Comparison of ENCODE assay signal across 28 cellular contexts in genomic region chr2:59622599-59623308, GRCh38.
"Had no signal": no experiment of that assay in that cellular context is flagged by ENCODE, and none has a peak within 500 bp of the region (broad histone marks: within the 10 kb centered on the region; RNA-seq: fewer than 3 reads in every experiment).

No MANE protein-coding gene starts in this region.

- H3K4me1 ChIP-seq: gastroesophageal sphincter, prostate gland, sigmoid colon, uterus had no signal

- FAIRE-seq: keratinocyte, pancreas, small intestine had no signal

- H3K9me3 ChIP-seq: pancreas, prostate gland had no signal

- H3K36me3 ChIP-seq: gastroesophageal sphincter, pancreas, prostate gland, sigmoid colon, uterus had no signal

- ATAC-seq: activated CD8-positive, alpha-beta T cell treated with anti-CD3 and anti-CD28 coated beads for 36 hours; activated naive CD8-positive, alpha-beta T cell treated with anti-CD3 and anti-CD28 coated beads, Interleukin-2, amount 50 U/mL, for 24 hours; activated T-cell treated with anti-CD3 and anti-CD28 coated beads, Interleukin-2, amount 50 U/mL, for 4 hours; activated T-helper 17 cell treated with anti-CD3 and anti-CD28 coated beads, Interleukin-2, amount 50 U/mL, for 72 hours; effector memory CD8-positive, alpha-beta T cell; gastroesophageal sphincter; left colon; naive thymus-derived CD8-positive, alpha-beta T cell; pancreas; stimulated activated effector memory CD8-positive, alpha-beta T cell treated with anti-CD3 and anti-CD28 coated beads, Interleukin-12 subunit alpha, Interleukin-12 subunit beta, amount 100 ng/mL, for 72 hours had no signal

- H3K4me3 ChIP-seq: gastroesophageal sphincter, pancreas, prostate gland, sigmoid colon, uterus had no signal

- DNase-seq: activated CD4-positive, alpha-beta T cell treated with anti-CD3 and anti-CD28 coated beads for 1 hour; activated CD4-positive, alpha-beta T cell treated with anti-CD3 and anti-CD28 coated beads, Interleukin-2, amount 10 ng/mL, durations not matched to agents 7 days and 5 days; activated CD8-positive, alpha-beta T cell treated with anti-CD3 and anti-CD28 coated beads for 36 hours; activated naive CD8-positive, alpha-beta T cell treated with anti-CD3 and anti-CD28 coated beads, Interleukin-2, amount 50 U/mL, for 24 hours; activated T-cell treated with anti-CD3 and anti-CD28 coated beads, Interleukin-2, amount 50 U/mL, for 4 hours; amygdala; caudate nucleus; cortex of kidney; effector memory CD8-positive, alpha-beta T cell; erythroblast; head of caudate nucleus; hippocampal formation; left colon; midbrain; naive thymus-derived CD8-positive, alpha-beta T cell; nucleus accumbens; pancreas; retina; sigmoid colon; small intestine; stimulated activated CD4-positive, alpha-beta T cell treated with anti-CD3 and anti-CD28 coated beads, Interleukin-4, amount 100 ng/mL, for 24 hours; T1000; uterus had no signal

- H3K27ac ChIP-seq: gastroesophageal sphincter, pancreas, prostate gland, sigmoid colon, uterus had no signal

- H3K27me3 ChIP-seq: gastroesophageal sphincter, pancreas, sigmoid colon, uterus had no signal
